18 cellular contexts compared by ENCODE assay signal in the genomic region with DNA sequence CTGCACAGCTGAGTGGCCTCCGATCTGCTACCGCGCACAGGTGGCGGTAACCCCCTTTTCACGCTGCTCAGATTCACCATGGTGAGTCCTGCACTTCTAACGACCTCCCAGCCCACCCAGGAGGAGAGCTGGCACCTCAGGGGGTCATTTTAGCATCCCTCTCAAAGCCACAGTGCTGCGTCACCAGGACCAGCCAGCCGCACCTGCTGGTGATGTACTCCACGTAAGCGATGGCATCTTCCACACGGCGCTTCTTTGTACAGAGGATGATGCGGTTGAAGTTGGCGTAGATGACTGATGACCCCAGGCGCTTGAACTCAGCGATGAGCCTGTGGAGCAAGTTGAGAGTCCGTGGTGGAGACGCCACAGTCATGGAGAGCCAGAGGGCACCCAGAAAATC. TPM values are rescaled to one million over a fixed set of nuclear protein-coding genes. Genes with fewer than 3 reads are reported as not detected.
DNase-seq lines count a peak whose midpoint lies in the region; ATAC-seq and TF ChIP-seq lines count a peak whose summit lies in the region.
"Had no signal": no experiment of that assay in that cellular context is flagged by ENCODE, and none has a peak within 500 bp of the region (broad histone marks: within the 10 kb centered on the region; RNA-seq: fewer than 3 reads in every experiment).

No MANE protein-coding gene starts in this region.

- H3K27me3 ChIP-seq in BLaER1 = no peaks in the 10 kb centered on the region
- H3K27me3 ChIP-seq in IMR-90 (ENCODE audit: control insufficient read depth, insufficient read depth, low read length) = no peaks in the 10 kb centered on the region
- no peaks in the 10 kb centered on the region for H3K27me3 ChIP-seq in trophoblast cell (ENCODE audit: insufficient read depth, low read length)

- H2BK20ac ChIP-seq in IMR-90 (ENCODE audit: low read depth, low read length) = no peak overlapping the region

- H3K79me1 ChIP-seq in IMR-90 (ENCODE audit: low read depth in 1 of 2, low read length in 2 of 2) = no peaks in the 10 kb centered on the region
- H3K79me1 ChIP-seq in trophoblast cell (ENCODE audit: low read length) = no peaks in the 10 kb centered on the region

- DNase-seq in IMR-90 = no peak
- no peak for DNase-seq in glutamatergic neuron
- DNase-seq in trophoblast cell = no peak
- no peak for DNase-seq in stimulated activated CD4-positive, alpha-beta T cell treated with anti-CD3 and anti-CD28 coated beads, Interleukin-4, amount 100 ng/mL, for 4 hours
- DNase-seq: 8988T; AML-193; C1 segment of cervical spinal cord; Calu3; CD4-positive, alpha-beta T cell; DMS 273 treated with DMSO at 0.1 percent for 48 hours had no signal

- H3K9ac ChIP-seq in BLaER1 (0 out of 2 replicates have a peak overlapping the region, but pooled peaks have one; percentile 43), IMR-90 (ENCODE audit: low read depth, low read length) (no peak overlapping the region), trophoblast cell (ENCODE audit: low read length) (no peak overlapping the region)
- H3K9ac ChIP-seq: GM23248 had no signal

- H3K4me2 ChIP-seq in BLaER1 (peak overlapping the region; percentile 58), IMR-90 (ENCODE audit: low read depth, low read length) (no peak overlapping the region), trophoblast cell (ENCODE audit: low read length) (no peak overlapping the region)

- H2AK5ac ChIP-seq in IMR-90 (ENCODE audit: low read depth, low read length) (no peak overlapping the region), trophoblast cell (ENCODE audit: low read length) (no peak overlapping the region)

- H3K27ac Mint-ChIP-seq in glutamatergic neuron (ENCODE audit: unreplicated experiment) = peak overlapping the region; percentile 35
- H3K27ac Mint-ChIP-seq: CD4-positive, alpha-beta T cell; HFFc6 had no signal

- intact Hi-C loops in IMR-90 (cut with micrococcal nuclease) = loop anchor here (1.0 kb wide), 2 partner anchors 38 to 223 kb away; no protein-coding TSS in a partner anchor

- no peak overlapping the region for H2BK15ac ChIP-seq in IMR-90 (ENCODE audit: low read depth, low read length)

- 97% methylated on average over 9 of the region's 18 CpGs; no CpG with 5 or more reads in 1 of the 2 experiments for WGBS in IMR-90 (ENCODE audit: extremely low coverage in 2 of 2, insufficient read length in 1 of 2), 2 experiments
- no CpG with 5 or more reads among the region's 18 CpGs for WGBS in trophoblast cell (ENCODE audit: extremely low coverage, insufficient coverage, insufficient read length)

- no peak overlapping the region for H3K4me3 Mint-ChIP-seq in glutamatergic neuron (ENCODE audit: unreplicated experiment)
- H3K4me3 Mint-ChIP-seq: CD4-positive, alpha-beta T cell; HFFc6 had no signal

- H2BK5ac ChIP-seq in IMR-90 (ENCODE audit: low read depth, low read length, poor library complexity, severe bottlenecking) = no peak overlapping the region
- H2BK5ac ChIP-seq in trophoblast cell (ENCODE audit: low read depth, low read length, poor library complexity) = no peak overlapping the region

- no peaks in the 10 kb centered on the region for H3K9me1 ChIP-seq in IMR-90 (ENCODE audit: insufficient read depth, low read length)

- H3K18ac ChIP-seq in IMR-90 (ENCODE audit: low read depth, low read length) = no peak overlapping the region
- no peak overlapping the region for H3K18ac ChIP-seq in trophoblast cell (ENCODE audit: low read length)

- H3K4ac ChIP-seq in IMR-90 (ENCODE audit: low read depth, low read length) (no peak overlapping the region), trophoblast cell (ENCODE audit: low read depth, low read length) (no peak overlapping the region)

- BruUV-seq in IMR-90 (replicated peaks; lab: Mats Ljungman, UMichigan) = no TSS peak

- H3K9me3 ChIP-seq in BLaER1 (no peaks in the 10 kb centered on the region), IMR-90 (ENCODE audit: control insufficient read depth, insufficient read depth, low read length) (no peaks in the 10 kb centered on the region), trophoblast cell (ENCODE audit: insufficient read depth, low read depth, low read length) (no peaks in the 10 kb centered on the region)
- H3K9me3 ChIP-seq: HAP-1 had no signal

- CTCF ChIA-PET in IMR-90 (lab: Yijun Ruan, JAX) = interaction anchor here (1.3 kb wide), 1 partner anchor 23 kb away, joined by 11 read pairs; no protein-coding TSS in a partner anchor

- H3K36me3 ChIP-seq in BLaER1 (peaks cover 100% of the 10 kb centered on the region), IMR-90 (ENCODE audit: control insufficient read depth, insufficient read depth, low read length) (peaks cover 35% of the 10 kb centered on the region), trophoblast cell (ENCODE audit: control insufficient read depth in 1 of 2, insufficient read depth in 2 of 2, low read length in 2 of 2) (peaks cover 75 to 88% of the 10 kb centered on the region in 2 experiments)

- H4K91ac ChIP-seq in IMR-90 (ENCODE audit: insufficient read depth, low read depth, low read length) (no peak overlapping the region), trophoblast cell (ENCODE audit: low read depth, low read length) (no peak overlapping the region)

- H3K56ac ChIP-seq in IMR-90 (ENCODE audit: extremely low read depth, insufficient read depth, low read length) = no peak overlapping the region

- H3K4me3 ChIP-seq in BLaER1 = no peak overlapping the region
- H3K4me3 ChIP-seq in IMR-90 (ENCODE audit: insufficient read depth, low read depth, low read length) = no peak overlapping the region
- H3K4me3 ChIP-seq in trophoblast cell (ENCODE audit: low read depth, low read length) = peak overlapping the region; percentile 46
- H3K4me3 ChIP-seq: GM23248, HAP-1 had no signal

- H3K9me3 Mint-ChIP-seq in glutamatergic neuron (ENCODE audit: unreplicated experiment) = peaks cover 5% of the 10 kb centered on the region
- H3K9me3 Mint-ChIP-seq: CD4-positive, alpha-beta T cell; HFFc6 had no signal

- POLR2A ChIA-PET in IMR-90 (lab: Charles Lee; ENCODE audit: unreplicated experiment) = no interaction called here

- TF ChIP-seq CTCF in IMR-90 (conservative IDR thresholded peaks at IDR 0.05; ENCODE audit: low read depth, low read length) (no peak), glutamatergic neuron (IDR thresholded peaks at IDR 0.05; ENCODE audit: partially characterized antibody, unreplicated experiment) (no peak)

- H4K5ac ChIP-seq in IMR-90 (ENCODE audit: low read depth, low read length) = no peak overlapping the region

- H3K27me3 Mint-ChIP-seq in glutamatergic neuron (ENCODE audit: unreplicated experiment) = peaks cover 11% of the 10 kb centered on the region
- H3K27me3 Mint-ChIP-seq: CD4-positive, alpha-beta T cell had no signal

- peaks cover 5% of the 10 kb centered on the region for H3K4me1 Mint-ChIP-seq in glutamatergic neuron (ENCODE audit: low read depth, unreplicated experiment)

- H2AK9ac ChIP-seq in IMR-90 (replicated peaks; ENCODE audit: low read depth, low read length, poor library complexity) = peak overlapping the region; percentile 77

- H3K27ac ChIP-seq in BLaER1 (no peak overlapping the region), IMR-90 (ENCODE audit: insufficient read depth, low read length) (no peak overlapping the region), trophoblast cell (ENCODE audit: low read depth, low read length) (no peak overlapping the region)
- H3K27ac ChIP-seq: GM23248, HL-60 had no signal

- H2BK12ac ChIP-seq in trophoblast cell (ENCODE audit: low read length) = no peak overlapping the region

- peaks cover 45% of the 10 kb centered on the region for H3K4me1 ChIP-seq in BLaER1
- H3K4me1 ChIP-seq in IMR-90 (ENCODE audit: control insufficient read depth, insufficient read depth, low read length) = no peaks in the 10 kb centered on the region
- no peaks in the 10 kb centered on the region for H3K4me1 ChIP-seq in trophoblast cell (ENCODE audit: control insufficient read depth in 1 of 2, insufficient read depth in 2 of 2, low read length in 2 of 2)
- H3K4me1 ChIP-seq: HAP-1 had no signal

- H4K20me1 ChIP-seq in BLaER1 = peaks cover 78% of the 10 kb centered on the region
- peaks cover 7% of the 10 kb centered on the region; the same call in 1 of the 2 replicates for H4K20me1 ChIP-seq in IMR-90 (ENCODE audit: insufficient read depth, low read length)

- H2BK120ac ChIP-seq in IMR-90 (ENCODE audit: low read depth, low read length) (no peak overlapping the region), trophoblast cell (ENCODE audit: insufficient read depth, low read length, poor library complexity) (no peak overlapping the region)

- H2AFZ ChIP-seq in IMR-90 (replicated peaks; ENCODE audit: low read length, poor library complexity) = no peak overlapping the region
- no peak overlapping the region for H2AFZ ChIP-seq in trophoblast cell (ENCODE audit: insufficient read depth, low read length, poor library complexity)
- H2AFZ ChIP-seq: GM23248 had no signal

- H3K23ac ChIP-seq in IMR-90 (ENCODE audit: low read depth, low read length) (no peak overlapping the region), trophoblast cell (ENCODE audit: low read length) (no peak overlapping the region)

- no peaks in the 10 kb centered on the region for H3K79me2 ChIP-seq in trophoblast cell (ENCODE audit: control insufficient read depth, insufficient read depth, low read length, poor library complexity)

- H3K14ac ChIP-seq in IMR-90 (replicated peaks; ENCODE audit: low read depth, low read length) (no peak overlapping the region), trophoblast cell (ENCODE audit: low read length) (no peak overlapping the region)

- no peak for TF ChIP-seq RAD21 in IMR-90 (IDR thresholded peaks at IDR 0.05; ENCODE audit: low read length)

- no peak overlapping the region for H4K12ac ChIP-seq in trophoblast cell (ENCODE audit: low read depth, low read length)

- no peak for TF ChIP-seq POLR2A in IMR-90 (IDR thresholded peaks at IDR 0.05; ENCODE audit: low read depth, low read length)

- ATAC-seq in IMR-90 (ENCODE audit: low read depth) (no peak), HG03097 (IDR thresholded peaks at IDR 0.05; ENCODE audit: low FRiP score, unreplicated experiment) (no peak), HG03045 (IDR thresholded peaks at IDR 0.05; ENCODE audit: unreplicated experiment) (no peak)

- no peak overlapping the region for H4K8ac ChIP-seq in IMR-90 (ENCODE audit: low read depth in 2 of 2, low read length in 2 of 2)
- H4K8ac ChIP-seq in trophoblast cell (ENCODE audit: low read depth, low read length) = no peak overlapping the region

- in situ Hi-C loops in IMR-90 (cut with MboI; ENCODE audit: low sequenced_read_pairs) = no loop called here

- dilution Hi-C loops in IMR-90 (cut with HindIII; ENCODE audit: low sequenced_read_pairs, unreplicated experiment) = no loop called here

- no peaks in the 10 kb centered on the region for H3K36me3 Mint-ChIP-seq in glutamatergic neuron (ENCODE audit: unreplicated experiment)

RNA-seq across cellular contexts. Expression of a gene that starts 19.2 kb away (rescaled TPM):
- not detected in 2 replicates for total RNA-seq in IMR-90 (2012; rRNA removed)
- polyA plus RNA-seq in IMR-90 (2012; rRNA removed) = not detected in 2 replicates
- polyA plus RNA-seq in IMR-90 (2012; cell fraction: cytosol; rRNA removed) = not detected in 2 replicates
- polyA plus RNA-seq in IMR-90 (2012; cell fraction: nucleus; rRNA removed; ENCODE audit: low replicate concordance) = not detected in 2 replicates
- 4.1 TPM for total RNA-seq in glutamatergic neuron (ENCODE audit: unreplicated experiment)
- polyA plus RNA-seq in trophoblast cell (2013) = 0.15 and 0.16 TPM in 2 replicates
- total RNA-seq: Calu3; CD4-positive, alpha-beta T cell; Daoy; GM23248; HFFc6 had no signal
- polyA plus RNA-seq: GM23248 had no signal

RNA-seq across cellular contexts. Expression of a gene that starts 27.4 kb away (rescaled TPM):
- total RNA-seq in IMR-90 (2012; rRNA removed) (0.28 TPM in 1 of 2 replicates, not detected in the other), glutamatergic neuron (ENCODE audit: unreplicated experiment) (not detected)
- 0.90 and 1.0 TPM in 2 replicates for polyA plus RNA-seq in IMR-90 (2012; rRNA removed)
- 0.25 and 0.70 TPM in 2 replicates for polyA plus RNA-seq in IMR-90 (2012; cell fraction: cytosol; rRNA removed)
- polyA plus RNA-seq in IMR-90 (2012; cell fraction: nucleus; rRNA removed; ENCODE audit: low replicate concordance) = 4.5 and 8.7 TPM in 2 replicates
- polyA plus RNA-seq in trophoblast cell (2013) = not detected in 2 replicates
- total RNA-seq: Calu3; CD4-positive, alpha-beta T cell; Daoy; GM23248 had no signal
- polyA plus RNA-seq: GM23248 had no signal

RNA-seq across cellular contexts. Expression of a gene that starts 49.3 kb away (rescaled TPM):
- 17.2 TPM in 2 replicates for total RNA-seq in IMR-90 (2012; rRNA removed)
- polyA plus RNA-seq in IMR-90 (2012; rRNA removed) = 20.7 and 22.4 TPM in 2 replicates
- 5.0 and 6.0 TPM in 2 replicates for polyA plus RNA-seq in IMR-90 (2012; cell fraction: cytosol; rRNA removed)
- 98.2 and 146 TPM in 2 replicates for polyA plus RNA-seq in IMR-90 (2012; cell fraction: nucleus; rRNA removed; ENCODE audit: low replicate concordance)
- total RNA-seq in glutamatergic neuron (ENCODE audit: unreplicated experiment) = 38.6 TPM
- 29.4 and 30.7 TPM in 2 replicates for polyA plus RNA-seq in trophoblast cell (2013)

RNA-seq across cellular contexts. Expression of a gene that starts 49.6 kb away (rescaled TPM):
- 10.9 and 13.3 TPM in 2 replicates for total RNA-seq in IMR-90 (2012; rRNA removed)
- 20.1 and 20.7 TPM in 2 replicates for polyA plus RNA-seq in IMR-90 (2012; rRNA removed)
- polyA plus RNA-seq in IMR-90 (2012; cell fraction: cytosol; rRNA removed) = 19.8 and 25.9 TPM in 2 replicates
- 9.2 and 12.3 TPM in 2 replicates for polyA plus RNA-seq in IMR-90 (2012; cell fraction: nucleus; rRNA removed; ENCODE audit: low replicate concordance)
- 9.8 TPM for total RNA-seq in glutamatergic neuron (ENCODE audit: unreplicated experiment)
- polyA plus RNA-seq in trophoblast cell (2013) = 17.1 and 18.2 TPM in 2 replicates
